In genomic region chr10:73495884-73496674, GRCh38 we compare ENCODE assay signal across 8 cellular contexts. TPM values are rescaled to one million over a fixed set of nuclear protein-coding genes. Genes with fewer than 3 reads are reported as not detected.
DNase-seq lines count a peak whose midpoint lies in the region; ATAC-seq, FAIRE-seq and TF ChIP-seq lines count a peak whose summit lies in the region.

Gene PPP3CB, minus strand, starts transcription at chr10:73496024. Its CDS starts 135 bp downstream, at chr10:73495889.

- TSS peak; percentile 82 for BruUV-seq in endothelial cell of umbilical vein (replicated peaks; lab: Mats Ljungman, UMichigan)

- intact Hi-C loops in endothelial cell of umbilical vein (cut with micrococcal nuclease), result no loop called here

- H3K9ac ChIP-seq in HUES48 (ENCODE audit: low read depth, low read length), result peak within 1 kb of the TSS; percentile 83
- H3K9ac ChIP-seq in NT2/D1 (ENCODE audit: insufficient read length, low read depth), result peak within 1 kb of the TSS; percentile 93
- peak within 1 kb of the TSS; percentile 91 for H3K9ac ChIP-seq in endothelial cell of umbilical vein (replicated peaks; ENCODE audit: extremely low read depth, insufficient read depth, low read length)

- CTCF ChIA-PET in endothelial cell of umbilical vein (lab: Charles Lee), result interaction anchor here (0.6 to 2.4 kb wide), 5 partner anchors 17 to 232 kb away, joined by 3 to 7 read pairs (median 4); no protein-coding TSS in a partner anchor

- H3K36me3 ChIP-seq in HUES48 (ENCODE audit: control insufficient read depth, insufficient read depth, low read length) (peaks cover 32% of the 10 kb centered on the region), NT2/D1 (ENCODE audit: insufficient read depth, insufficient read length, low read length) (peaks cover 24% of the 10 kb centered on the region), endothelial cell of umbilical vein (ENCODE audit: control insufficient read depth in 2 of 2, extremely low read depth in 1 of 2, insufficient read depth in 2 of 2, low read length in 2 of 2) (no peaks in the 10 kb centered on the region)

- peaks cover 41% of the 10 kb centered on the region for H3K79me2 ChIP-seq in endothelial cell of umbilical vein (ENCODE audit: control insufficient read depth, insufficient read depth, low read length)

- H3K4me3 ChIP-seq in HUES48 (ENCODE audit: low read depth, low read length) (peak within 1 kb of the TSS; percentile 99), NT2/D1 (ENCODE audit: insufficient read length, low read depth) (peak within 1 kb of the TSS; percentile 94), endothelial cell of umbilical vein (replicated peaks in 1 of 3; ENCODE audit: insufficient read depth in 1 of 3, low read depth in 1 of 3, low read length in 3 of 3) (peak within 1 kb of the TSS; percentile 63 to 94 (median 80))

- DNase-seq in CMK (ENCODE audit: low read depth), result peak; percentile 80
- peak; percentile 87 for DNase-seq in NT2/D1 (ENCODE audit: low read depth, low spot score)
- DNase-seq in activated CD8-positive, alpha-beta memory T cell treated with anti-CD3 and anti-CD28 coated beads, Interleukin-2, amount 50 U/mL, for 4 hours, result peak; percentile 89
- peak; percentile 96 for DNase-seq in endothelial cell of umbilical vein (ENCODE audit: low read depth, low spot score)
- DNase-seq in midbrain (lab: John Stamatoyannopoulos, UW), result peak; percentile 92
- DNase-seq in stimulated activated CD8-positive, alpha-beta memory T cell treated with anti-CD3 and anti-CD28 coated beads, Interleukin-15, amount 100 ng/mL, for 48 hours (ENCODE audit: low read depth in 2 of 2), result peak; percentile 80 to 86

- ATAC-seq in GM21390 (IDR thresholded peaks at IDR 0.05; ENCODE audit: unreplicated experiment), result peak; percentile 68

- H3K9me1 ChIP-seq in endothelial cell of umbilical vein (replicated peaks; ENCODE audit: control insufficient read depth, extremely low read depth, insufficient read depth, low read length), result no peaks in the 10 kb centered on the region

- TF ChIP-seq POLR2A in endothelial cell of umbilical vein (IDR thresholded peaks at IDR 0.05; ENCODE audit: low read depth, low read length), result no peak

- H3K27me3 ChIP-seq in HUES48 (ENCODE audit: control insufficient read depth, insufficient read depth, low read length), result no peaks in the 10 kb centered on the region
- no peaks in the 10 kb centered on the region for H3K27me3 ChIP-seq in NT2/D1 (ENCODE audit: insufficient read depth, insufficient read length)
- no peaks in the 10 kb centered on the region for H3K27me3 ChIP-seq in endothelial cell of umbilical vein (ENCODE audit: control insufficient read depth in 2 of 2, insufficient read depth in 2 of 2, low read length in 2 of 2)

- H3K27ac ChIP-seq in HUES48 (ENCODE audit: low read depth, low read length) (peak within 1 kb of the TSS; percentile 95), endothelial cell of umbilical vein (ENCODE audit: insufficient read depth, low read depth, low read length) (peak within 1 kb of the TSS; percentile 72)

- dilution Hi-C loops in endothelial cell of umbilical vein (cut with MboI; ENCODE audit: extremely low pct_ligation_motif_present, low sequenced_read_pairs), result no loop called here

- FAIRE-seq in endothelial cell of umbilical vein (lab: Jason Lieb, UNC), result peak; percentile 90

- H3K4me1 ChIP-seq in HUES48 (ENCODE audit: control insufficient read depth, insufficient read depth, low read length) (peaks cover 12% of the 10 kb centered on the region; the same call in 1 of the 2 replicates), NT2/D1 (ENCODE audit: insufficient read depth, insufficient read length) (no peaks in the 10 kb centered on the region), endothelial cell of umbilical vein (ENCODE audit: control insufficient read depth, extremely low read depth, insufficient read depth, low read length) (peaks cover 25% of the 10 kb centered on the region)

- peak within 1 kb of the TSS; percentile 61 for H2AFZ ChIP-seq in endothelial cell of umbilical vein (ENCODE audit: low read depth, low read length)

- peak within 1 kb of the TSS; percentile 95 for H3K4me2 ChIP-seq in endothelial cell of umbilical vein (ENCODE audit: insufficient read depth, low read length)

- H4K20me1 ChIP-seq in endothelial cell of umbilical vein (replicated peaks; ENCODE audit: control insufficient read depth, extremely low read depth, insufficient read depth, low read length), result no peaks in the 10 kb centered on the region

- H3K9me3 ChIP-seq in HUES48 (ENCODE audit: control insufficient read depth, insufficient read depth, low read length) (no peaks in the 10 kb centered on the region), NT2/D1 (ENCODE audit: insufficient read depth, low read length) (no peaks in the 10 kb centered on the region), endothelial cell of umbilical vein (replicated peaks; ENCODE audit: control insufficient read depth, insufficient read depth, low read length) (no peaks in the 10 kb centered on the region)

- no peak for TF ChIP-seq CTCF in endothelial cell of umbilical vein (IDR thresholded peaks at IDR 0.05; ENCODE audit: extremely low read depth in 1 of 2, insufficient read depth in 1 of 2, low read depth in 1 of 2, low read length in 2 of 2)

- POLR2A ChIA-PET in endothelial cell of umbilical vein (lab: Charles Lee), result interaction anchor here (0.6 to 1.2 kb wide), 3 partner anchors 10 to 251 kb away, joined by 3 to 8 read pairs (median 8); no protein-coding TSS in a partner anchor

TF ChIP-seq in endothelial cell of umbilical vein, 7 proteins besides CTCF, POLR2A, EP300 and RAD21:
- TF ChIP-seq EZH2 (IDR thresholded peaks at IDR 0.05; ENCODE audit: borderline replicate concordance, low read depth, low read length, severe bottlenecking) (no peak), FOS (IDR thresholded peaks at IDR 0.05; ENCODE audit: borderline replicate concordance, insufficient read depth, low read length) (no peak)
- TF ChIP-seq, protein P1, sequence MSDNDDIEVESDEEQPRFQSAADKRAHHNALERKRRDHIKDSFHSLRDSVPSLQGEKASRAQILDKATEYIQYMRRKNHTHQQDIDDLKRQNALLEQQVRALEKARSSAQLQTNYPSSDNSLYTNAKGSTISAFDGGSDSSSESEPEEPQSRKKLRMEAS (IDR thresholded peaks at IDR 0.05; ENCODE audit: insufficient read depth, insufficient read length), result peak; percentile 33
TF ChIP-seq in endothelial cell of umbilical vein: peak in this region for 1.

RNA-seq across cellular contexts. Expression of gene PPP3CB, which starts in this region (rescaled TPM):
- 29.8 and 30.4 TPM in 2 replicates for total RNA-seq in endothelial cell of umbilical vein
- 7.8 and 13.5 TPM in 2 replicates for polyA plus RNA-seq in endothelial cell of umbilical vein
- 17.3 and 20.2 TPM in 2 replicates for polyA plus RNA-seq in endothelial cell of umbilical vein (2011; cell fraction: cytosol; rRNA removed)
- polyA plus RNA-seq in endothelial cell of umbilical vein (2011; cell fraction: nucleus; rRNA removed), result 21.4 and 23.3 TPM in 2 replicates
- polyA plus RNA-seq in endothelial cell of umbilical vein (2012), result 32.9 and 37.3 TPM in 2 replicates
- 16.7 and 17.1 TPM in 2 replicates for polyA minus RNA-seq in endothelial cell of umbilical vein
- polyA minus RNA-seq in endothelial cell of umbilical vein (2011; cell fraction: cytosol; rRNA and poly(A)+ RNA removed), result 6.3 TPM
- 24.3 and 32.6 TPM in 2 replicates for polyA minus RNA-seq in endothelial cell of umbilical vein (2011; cell fraction: nucleus; rRNA and poly(A)+ RNA removed)

Comparison
In these comparisons a context has a peak if more than half of its experiments do, and no peak if none do; other contexts are left out.
1. Peak in every context shown above with its lines: DNase-seq, ATAC-seq, H3K4me3 ChIP-seq and H3K27ac ChIP-seq.